In genomic region chr16:73147958-73148357, GRCh38 we compare ENCODE assay signal across 17 cellular contexts.
"Had no signal": no experiment of that assay in that cellular context is flagged by ENCODE, and none has a peak within 500 bp of the region (broad histone marks: within the 10 kb centered on the region; RNA-seq: fewer than 3 reads in every experiment).

No MANE protein-coding gene starts in this region.

- DNase-seq: islet precursor cell; left ventricle myocardium inferior; midbrain; mucosa of descending colon; naive thymus-derived CD4-positive, alpha-beta T cell; pancreas; posterior cingulate gyrus; retina; right cardiac atrium; sigmoid colon; small intestine; spleen; stimulated activated CD4-positive, alpha-beta T cell treated with anti-CD3 and anti-CD28 coated beads, Interleukin-4, amount 100 ng/mL, for 24 hours; stimulated activated naive CD4-positive, alpha-beta T cell; stimulated activated naive CD8-positive, alpha-beta T cell treated with anti-CD3 and anti-CD28 coated beads, Interleukin-15, amount 100 ng/mL, for 72 hours; substantia nigra; uterus had no signal
